In the genomic region with DNA sequence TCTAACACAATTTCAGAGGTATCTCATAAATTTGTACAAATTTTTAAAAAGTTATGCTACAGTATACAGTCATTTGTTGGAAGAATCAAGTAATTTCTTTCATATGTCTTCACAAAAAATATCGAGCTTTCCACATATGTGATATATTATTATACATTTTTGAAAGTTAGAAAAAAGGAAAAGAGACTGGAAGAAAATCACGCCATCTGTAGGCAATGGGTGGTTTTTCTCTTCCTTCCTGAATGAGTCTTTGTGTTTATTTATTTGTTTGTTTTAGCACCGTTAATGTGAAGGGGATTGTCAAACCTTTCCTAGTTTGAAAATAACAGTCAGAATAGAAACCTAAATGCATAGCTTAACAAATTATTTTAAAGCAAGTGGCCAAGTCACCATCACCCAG, we compare ENCODE assay signal across 28 cellular contexts.
"Had no signal": no experiment of that assay in that cellular context is flagged by ENCODE, and none has a peak within 500 bp of the region (broad histone marks: within the 10 kb centered on the region; RNA-seq: fewer than 3 reads in every experiment).

No MANE protein-coding gene starts in this region.

- H3K27me3 ChIP-seq: colonic mucosa, foreskin keratinocyte, heart right ventricle, right atrium auricular region, testis, tibial artery had no signal

- H3K4me3 ChIP-seq: colonic mucosa, esophagus muscularis mucosa, gastroesophageal sphincter, heart right ventricle, left ventricle myocardium inferior, lower lobe of right lung, mucosa of descending colon, prostate gland, right atrium auricular region, smooth muscle cell, testis, tibial artery had no signal

- DNase-seq: colonic mucosa; effector CD8-positive, alpha-beta T cell; foreskin keratinocyte; glutamatergic neuron; heart right ventricle; hippocampal formation; kidney glomerular epithelial cell; left colon; left ventricle myocardium inferior; lower lobe of right lung; mucosa of descending colon; naive B cell; stimulated activated CD4-positive, alpha-beta T cell treated with anti-CD3 and anti-CD28 coated beads, Interleukin-4, amount 100 ng/mL, for 4 hours; stimulated activated naive CD8-positive, alpha-beta T cell treated with anti-CD3 and anti-CD28 coated beads, Interleukin-15, Interleukin-2, amounts not matched to agents 100 U/mL and 50 U/mL, for 24 hours; substantia nigra; testis; tibial artery had no signal

- H3K4me2 ChIP-seq: smooth muscle cell had no signal

- H3K4me1 ChIP-seq: colonic mucosa, esophagus muscularis mucosa, foreskin keratinocyte, gastroesophageal sphincter, heart right ventricle, left ventricle myocardium inferior, lower lobe of right lung, prostate gland, right atrium auricular region, testis, tibial artery had no signal

- H3K4me3 Mint-ChIP-seq: dendritic cell treated with granulocyte-macrophage colony-stimulating factor and Interleukin-4, amounts not matched to agents 40 ng/mL and 50 ng/mL, for 4 days; natural killer cell treated with Interleukin-12 subunit alpha and Interleukin-12 subunit beta and Interleukin-15 and Interleukin-18, amount 100 ng/mL, for 72 hours; neural crest cell; stimulated activated memory B cell treated with anti-CD40 and anti-IgM and Interleukin-4, amounts not matched to agents 10 μg/mL and 1 μg/mL and 100 μg/mL, for 72 hours; type B pancreatic cell had no signal

- H3K27ac Mint-ChIP-seq: dendritic cell treated with granulocyte-macrophage colony-stimulating factor and Interleukin-4, amounts not matched to agents 40 ng/mL and 50 ng/mL, for 4 days; naive B cell; natural killer cell treated with Interleukin-12 subunit alpha and Interleukin-12 subunit beta and Interleukin-15 and Interleukin-18, amount 100 ng/mL, for 72 hours; stimulated activated memory B cell treated with anti-CD40 and anti-IgM and Interleukin-4, amounts not matched to agents 10 μg/mL and 1 μg/mL and 100 μg/mL, for 72 hours; type B pancreatic cell had no signal

- ATAC-seq: foreskin keratinocyte; gastroesophageal sphincter; heart right ventricle; left colon; lower lobe of right lung; mucosa of descending colon; natural killer cell treated with Interleukin-12 subunit alpha and Interleukin-12 subunit beta and Interleukin-15 and Interleukin-18, amount 100 ng/mL, for 72 hours; sciatic nerve; stimulated activated memory B cell treated with anti-CD40 and anti-IgM and Interleukin-4, amounts not matched to agents 10 μg/mL and 1 μg/mL and 100 μg/mL, for 72 hours; stimulated activated naive CD8-positive, alpha-beta T cell treated with anti-CD3 and anti-CD28 coated beads, Interleukin-15, Interleukin-2, amounts not matched to agents 100 U/mL and 50 U/mL, for 24 hours had no signal

- H3K27ac ChIP-seq: colonic mucosa, esophagus muscularis mucosa, foreskin keratinocyte, gastroesophageal sphincter, heart right ventricle, left ventricle myocardium inferior, lower lobe of right lung, prostate gland, right atrium auricular region, testis, tibial artery had no signal

- H3K36me3 ChIP-seq: colonic mucosa, esophagus muscularis mucosa, gastroesophageal sphincter, heart right ventricle, left ventricle myocardium inferior, lower lobe of right lung, prostate gland, right atrium auricular region had no signal

- H3K4me1 Mint-ChIP-seq: naive B cell; neural crest cell; stimulated activated memory B cell treated with anti-CD40 and anti-IgM and Interleukin-4, amounts not matched to agents 10 μg/mL and 1 μg/mL and 100 μg/mL, for 72 hours had no signal

- H3K9me3 Mint-ChIP-seq: type B pancreatic cell had no signal

- H3K9me3 ChIP-seq: colonic mucosa, prostate gland, testis had no signal

- H3K36me3 Mint-ChIP-seq: stimulated activated memory B cell treated with anti-CD40 and anti-IgM and Interleukin-4, amounts not matched to agents 10 μg/mL and 1 μg/mL and 100 μg/mL, for 72 hours; type B pancreatic cell had no signal

- H3K27me3 Mint-ChIP-seq: dendritic cell treated with granulocyte-macrophage colony-stimulating factor and Interleukin-4, amounts not matched to agents 40 ng/mL and 50 ng/mL, for 4 days; stimulated activated memory B cell treated with anti-CD40 and anti-IgM and Interleukin-4, amounts not matched to agents 10 μg/mL and 1 μg/mL and 100 μg/mL, for 72 hours; type B pancreatic cell had no signal
